ENCODE assay signal across 14 cellular contexts in the genomic region with DNA sequence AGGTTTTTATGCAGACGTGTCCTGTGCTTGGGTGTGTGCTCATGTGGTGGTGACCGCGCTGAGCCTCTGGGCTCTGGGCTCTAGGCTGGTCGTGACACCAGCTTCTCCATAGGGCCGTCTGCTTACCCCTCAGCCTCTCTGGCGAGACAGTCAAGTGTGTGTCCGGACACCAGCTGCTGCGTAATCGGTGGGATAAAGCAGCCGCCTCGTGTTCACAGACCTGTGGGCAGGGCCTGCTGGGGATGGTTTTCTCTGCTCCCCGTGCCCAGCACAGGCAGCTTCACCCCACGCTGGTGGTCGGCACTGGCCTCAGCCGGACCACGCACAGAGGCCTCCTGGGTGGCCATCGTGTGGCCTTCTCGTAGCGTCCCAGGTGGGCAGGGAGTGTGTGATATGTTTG. TPM values are rescaled to one million over a fixed set of nuclear protein-coding genes. Genes with fewer than 3 reads are reported as not detected.
A peak's percentile ranks its signal among the peaks of the same experiment; 100 is the strongest.
DNase-seq lines count a peak whose midpoint lies in the region; ATAC-seq and TF ChIP-seq lines count a peak whose summit lies in the region.
"Had no signal": no experiment of that assay in that cellular context is flagged by ENCODE, and none has a peak within 500 bp of the region (broad histone marks: within the 10 kb centered on the region; RNA-seq: fewer than 3 reads in every experiment).

No MANE protein-coding gene starts in this region.

- no peaks in the 10 kb centered on the region for H3K79me1 ChIP-seq in trophoblast cell (ENCODE audit: low read length)

- no peak for TF ChIP-seq CTCF in brain (conservative IDR thresholded peaks at IDR 0.05)

- H3K36me3 Mint-ChIP-seq in brain: peaks cover 13% of the 10 kb centered on the region

- H3K18ac ChIP-seq in trophoblast cell (ENCODE audit: low read length): no peak overlapping the region

- no peak overlapping the region for H4K12ac ChIP-seq in trophoblast cell (ENCODE audit: low read depth, low read length)

- H4K91ac ChIP-seq in trophoblast cell (ENCODE audit: low read depth, low read length): no peak overlapping the region

- peaks cover 2% of the 10 kb centered on the region for H3K9me3 ChIP-seq in trophoblast cell (ENCODE audit: insufficient read depth, low read depth, low read length)
- H3K9me3 ChIP-seq: thoracic aorta had no signal

- no peaks in the 10 kb centered on the region for H3K4me1 ChIP-seq in trophoblast cell (ENCODE audit: control insufficient read depth in 1 of 2, insufficient read depth in 2 of 2, low read length in 2 of 2)

- H3K4me2 ChIP-seq in trophoblast cell (ENCODE audit: low read length): no peak overlapping the region

- H3K36me3 ChIP-seq in trophoblast cell (ENCODE audit: control insufficient read depth in 1 of 2, insufficient read depth in 2 of 2, low read length in 2 of 2): peaks cover 66 to 70% of the 10 kb centered on the region in 2 experiments

- no peak overlapping the region for H3K4me3 ChIP-seq in trophoblast cell (ENCODE audit: low read depth, low read length)
- H3K4me3 ChIP-seq: cardiac muscle cell, thoracic aorta had no signal

- peak overlapping the region in 3 of 5 experiments; percentile 46 to 82 (median 76) for H3K27ac Mint-ChIP-seq in brain

- H3K9ac ChIP-seq in trophoblast cell (ENCODE audit: low read length): no peak overlapping the region

- no peak overlapping the region for H3K14ac ChIP-seq in trophoblast cell (ENCODE audit: low read length)

- no peaks in the 10 kb centered on the region for H3K79me2 ChIP-seq in trophoblast cell (ENCODE audit: control insufficient read depth, insufficient read depth, low read length, poor library complexity)

- DNase-seq in NCI-H2029 (lab: John Stamatoyannopoulos, UW) (peak; percentile 29), NCI-H2029 treated with DMSO at 0.1 percent for 48 hours (lab: John Stamatoyannopoulos, UW) (no peak), NCI-H524 treated with DMSO at 0.1 percent for 48 hours (lab: John Stamatoyannopoulos, UW) (peak; percentile 44), retina (peak; percentile 18), trophoblast cell (no peak), NCI-H2081 treated with DMSO at 0.1 percent for 48 hours (lab: John Stamatoyannopoulos, UW) (no peak)
- DNase-seq: NCI-H1105, NCI-H748 treated with DMSO at 0.1 percent for 48 hours had no signal

- ATAC-seq in GM18519 (IDR thresholded peaks at IDR 0.05; ENCODE audit: low FRiP score, unreplicated experiment): no peak

- H3K4me3 Mint-ChIP-seq in brain: no peak overlapping the region

- no peaks in the 10 kb centered on the region for H3K27me3 Mint-ChIP-seq in brain

- H2BK5ac ChIP-seq in trophoblast cell (ENCODE audit: low read depth, low read length, poor library complexity): no peak overlapping the region

- H3K23ac ChIP-seq in trophoblast cell (ENCODE audit: low read length): no peak overlapping the region

- no peaks in the 10 kb centered on the region for H3K27me3 ChIP-seq in trophoblast cell (ENCODE audit: insufficient read depth, low read length)
- H3K27me3 ChIP-seq: cardiac muscle cell had no signal

- no peak overlapping the region for H2AK5ac ChIP-seq in trophoblast cell (ENCODE audit: low read length)

- H2BK12ac ChIP-seq in trophoblast cell (ENCODE audit: low read length): no peak overlapping the region

- no peaks in the 10 kb centered on the region for H3K4me1 Mint-ChIP-seq in brain

- WGBS in trophoblast cell (ENCODE audit: extremely low coverage, insufficient coverage, insufficient read length): no CpG with 5 or more reads among the region's 19 CpGs

- H3K27ac ChIP-seq in trophoblast cell (ENCODE audit: low read depth, low read length): no peak overlapping the region
- H3K27ac ChIP-seq: 22Rv1, cardiac muscle cell, thoracic aorta, VCaP had no signal

- H3K9me3 Mint-ChIP-seq in brain: peaks cover 0 to 2% (median 0%) of the 10 kb centered on the region in 5 experiments

- no peak overlapping the region for H2BK120ac ChIP-seq in trophoblast cell (ENCODE audit: insufficient read depth, low read length, poor library complexity)

- H3K4ac ChIP-seq in trophoblast cell (ENCODE audit: low read depth, low read length): no peak overlapping the region

- no peak overlapping the region for H4K8ac ChIP-seq in trophoblast cell (ENCODE audit: low read depth, low read length)

- H2AFZ ChIP-seq in trophoblast cell (ENCODE audit: insufficient read depth, low read length, poor library complexity): no peak overlapping the region

RNA-seq across cellular contexts. Expression of a gene that starts 33.6 kb away (rescaled TPM):
- polyA plus RNA-seq in brain (ENCODE audit: insufficient read depth, low read depth, low replicate concordance): 10.2 TPM
- polyA plus RNA-seq in trophoblast cell (2013): 21.7 and 21.9 TPM in 2 replicates

Comparison
In these comparisons a context has a peak if more than half of its experiments do, and no peak if none do; other contexts are left out.
1. DNase-seq: peak in NCI-H2029 (single experiment), NCI-H524 treated with DMSO at 0.1 percent for 48 hours (single experiment) and retina (single experiment); none in NCI-H2029 treated with DMSO at 0.1 percent for 48 hours (single experiment), trophoblast cell (0 of 2) and NCI-H2081 treated with DMSO at 0.1 percent for 48 hours (single experiment).